17 cellular contexts compared by ENCODE assay signal in the genomic region with DNA sequence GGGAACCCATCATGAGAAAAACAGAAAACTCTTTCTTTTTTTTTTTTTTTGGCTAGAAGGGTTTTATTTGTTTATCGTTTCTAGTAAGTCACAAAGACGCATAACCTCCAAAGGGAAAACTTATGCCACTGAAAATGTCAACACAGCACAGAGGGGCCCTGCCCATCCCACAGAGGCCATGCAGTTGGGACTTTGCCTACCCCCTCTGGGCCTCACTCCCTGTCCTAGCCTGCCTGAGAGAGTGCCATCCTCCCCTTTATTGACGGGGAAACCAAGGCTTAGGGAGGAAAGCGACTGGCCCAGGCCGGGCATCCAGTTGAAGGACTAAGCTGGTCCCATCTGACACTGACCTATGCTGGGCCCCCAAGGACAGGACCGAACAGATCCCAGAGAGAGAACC.
"Had no signal": no experiment of that assay in that cellular context is flagged by ENCODE, and none has a peak within 500 bp of the region (broad histone marks: within the 10 kb centered on the region; RNA-seq: fewer than 3 reads in every experiment).

No MANE protein-coding gene starts in this region.

- H3K4me1 ChIP-seq: gastrocnemius medialis had no signal

- H3K9me3 ChIP-seq: gastrocnemius medialis, pancreas, tibial nerve had no signal

- H3K27me3 ChIP-seq: cardiac muscle cell, pancreas, tibial nerve had no signal

- H3K27ac Mint-ChIP-seq: activated CD4-positive, alpha-beta memory T cell treated with anti-CD3 and anti-CD28 coated beads for 36 hours; activated naive CD8-positive, alpha-beta T cell treated with anti-CD3 and anti-CD28 coated beads for 36 hours; T-cell had no signal

- H3K36me3 Mint-ChIP-seq: activated CD4-positive, alpha-beta memory T cell treated with anti-CD3 and anti-CD28 coated beads for 36 hours; activated naive CD8-positive, alpha-beta T cell treated with anti-CD3 and anti-CD28 coated beads for 36 hours; T-cell had no signal

- H3K9me3 Mint-ChIP-seq: activated CD4-positive, alpha-beta memory T cell treated with anti-CD3 and anti-CD28 coated beads for 36 hours; activated naive CD8-positive, alpha-beta T cell treated with anti-CD3 and anti-CD28 coated beads for 36 hours; activated T-cell treated with anti-CD3 and anti-CD28 coated beads, Interleukin-2, amount 50 U/mL, for 4 hours; neural crest cell; T-cell had no signal

- H3K27ac ChIP-seq: cardiac muscle cell had no signal

- H3K4me3 Mint-ChIP-seq: activated CD4-positive, alpha-beta memory T cell treated with anti-CD3 and anti-CD28 coated beads for 36 hours; activated naive CD8-positive, alpha-beta T cell treated with anti-CD3 and anti-CD28 coated beads for 36 hours; activated T-cell treated with anti-CD3 and anti-CD28 coated beads, Interleukin-2, amount 50 U/mL, for 4 hours; T-cell had no signal

- H3K4me3 ChIP-seq: cardiac muscle cell, gastrocnemius medialis, pancreas, SK-N-MC, skin epidermis, tibial nerve had no signal

- ATAC-seq: activated T-cell treated with anti-CD3 and anti-CD28 coated beads, Interleukin-2, amount 50 U/mL, for 4 hours; gastrocnemius medialis; pancreas; T-cell had no signal

- DNase-seq: activated CD4-positive, alpha-beta memory T cell treated with anti-CD3 and anti-CD28 coated beads for 36 hours; activated gamma-delta T cell; activated naive CD8-positive, alpha-beta T cell treated with anti-CD3 and anti-CD28 coated beads for 36 hours; activated T-cell treated with anti-CD3 and anti-CD28 coated beads, Interleukin-2, amount 50 U/mL, for 4 hours; cortex of kidney; effector memory CD4-positive, alpha-beta T cell; gastrocnemius medialis; hippocampal formation; kidney glomerular epithelial cell; T-cell; T1000 had no signal

- H3K36me3 ChIP-seq: cardiac muscle cell, gastrocnemius medialis, pancreas, tibial nerve had no signal

- H3K4me1 Mint-ChIP-seq: activated naive CD8-positive, alpha-beta T cell treated with anti-CD3 and anti-CD28 coated beads for 36 hours had no signal
